In genomic region chr1:22131875-22132486, GRCh38 we compare ENCODE assay signal across 9 cellular contexts. TPM values are rescaled to one million over a fixed set of nuclear protein-coding genes. Genes with fewer than 3 reads are reported as not detected.
DNase-seq lines count a peak whose midpoint lies in the region; ATAC-seq and TF ChIP-seq lines count a peak whose summit lies in the region.
"Had no signal": no experiment of that assay in that cellular context is flagged by ENCODE, and none has a peak within 500 bp of the region (broad histone marks: within the 10 kb centered on the region; RNA-seq: fewer than 3 reads in every experiment).

No MANE protein-coding gene starts in this region.

- H3K36me3 ChIP-seq in effector memory CD4-positive, alpha-beta T cell (ENCODE audit: control insufficient read depth, insufficient read depth, low read length), result no peaks in the 10 kb centered on the region
- no peaks in the 10 kb centered on the region for H3K36me3 ChIP-seq in neutrophil
- H3K36me3 ChIP-seq in upper lobe of right lung, result no peaks in the 10 kb centered on the region
- H3K36me3 ChIP-seq: SJSA1 had no signal

- POLR2A ChIA-PET in GM10248 (lab: Yijun Ruan, JAX), result no interaction called here

- intact Hi-C loops in upper lobe of right lung (cut with DNase I), result no loop called here

- H3K9me3 ChIP-seq in effector memory CD4-positive, alpha-beta T cell (ENCODE audit: control insufficient read depth, low read length), result no peaks in the 10 kb centered on the region
- H3K9me3 ChIP-seq in neutrophil (no peaks in the 10 kb centered on the region), upper lobe of right lung (no peaks in the 10 kb centered on the region)
- H3K9me3 ChIP-seq: SJSA1 had no signal

- peak; percentile 91 for TF ChIP-seq CTCF in GM10248 (IDR thresholded peaks at IDR 0.05; ENCODE audit: control extremely low read depth, extremely low read depth, low read depth, missing control alignments)
- TF ChIP-seq CTCF in neutrophil (IDR thresholded peaks at IDR 0.05), result peak; percentile 41
- TF ChIP-seq CTCF in upper lobe of right lung (IDR thresholded peaks at IDR 0.05), result peak; percentile 75

- no peaks in the 10 kb centered on the region for H3K27me3 ChIP-seq in effector memory CD4-positive, alpha-beta T cell (replicated peaks; ENCODE audit: control insufficient read depth, insufficient read depth, low read length, poor library complexity, severe bottlenecking)
- H3K27me3 ChIP-seq in neutrophil (peaks cover 39% of the 10 kb centered on the region), upper lobe of right lung (no peaks in the 10 kb centered on the region)
- H3K27me3 ChIP-seq: SJSA1 had no signal

- CTCF ChIA-PET in GM10248 (lab: Yijun Ruan, JAX), result interaction anchor here (0.9 to 6.3 kb wide), 18 partner anchors 9 to 510 kb away, joined by 3 to 49 read pairs (median 4); no protein-coding TSS in a partner anchor

- DNase-seq in GM10248 (ENCODE audit: extremely low spot score), result peak; percentile 86
- DNase-seq in NCI-H1417 (lab: John Stamatoyannopoulos, UW), result peak; percentile 59 to 73 (median 60)
- peak; percentile 49 for DNase-seq in activated CD4-positive, alpha-beta T cell treated with anti-CD3 and anti-CD28 coated beads, Interleukin-2, amount 50 U/mL, for 1 hour
- DNase-seq in effector memory CD4-positive, alpha-beta T cell, result peak in 2 of 3 donors; percentile 13 to 34
- DNase-seq in upper lobe of right lung, result peak; percentile 75

- H3K4me3 ChIP-seq in effector memory CD4-positive, alpha-beta T cell (ENCODE audit: insufficient read depth, low read depth, low read length, poor library complexity, severe bottlenecking), result no peak overlapping the region
- H3K4me3 ChIP-seq in neutrophil (ENCODE audit: low read depth in 1 of 2, low read length in 1 of 2) (no peak overlapping the region), upper lobe of right lung (no peak overlapping the region)
- H3K4me3 ChIP-seq: SJSA1 had no signal

- H3K4me1 ChIP-seq in effector memory CD4-positive, alpha-beta T cell (ENCODE audit: control insufficient read depth, insufficient read depth, low read length, poor library complexity, severe bottlenecking), result no peaks in the 10 kb centered on the region
- H3K4me1 ChIP-seq in neutrophil (ENCODE audit: control insufficient read depth in 1 of 2, insufficient read depth in 1 of 2, low read depth in 1 of 2, low read length in 1 of 2) (peaks cover 7% of the 10 kb centered on the region in 2 experiments), upper lobe of right lung (no peaks in the 10 kb centered on the region)

- peak; percentile 68 for ATAC-seq in upper lobe of right lung
- ATAC-seq in HG03521 (IDR thresholded peaks at IDR 0.05; ENCODE audit: unreplicated experiment), result no peak
- no peak for ATAC-seq in GM21381 (IDR thresholded peaks at IDR 0.05; ENCODE audit: unreplicated experiment)

- no peak overlapping the region for H3K27ac ChIP-seq in effector memory CD4-positive, alpha-beta T cell (ENCODE audit: insufficient read depth, low read length, poor library complexity, severe bottlenecking)
- H3K27ac ChIP-seq in neutrophil (no peak overlapping the region), upper lobe of right lung (no peak overlapping the region)
- H3K27ac ChIP-seq: SJSA1 had no signal

RNA-seq across cellular contexts. Expression of gene WNT4, which starts 10.9 kb away (rescaled TPM):
- total RNA-seq in upper lobe of right lung, result 1.8 TPM
- total RNA-seq: SJSA1 had no signal

Comparison
In these comparisons a context has a peak if more than half of its experiments do, and no peak if none do; other contexts are left out.
1. DNase-seq: peak in every context shown above with its lines; median percentile 86 in GM10248; 75 in upper lobe of right lung; 60 in NCI-H1417; 49 in activated CD4-positive, alpha-beta T cell treated with anti-CD3 and anti-CD28 coated beads, Interleukin-2, amount 50 U/mL, for 1 hour; 24 in effector memory CD4-positive, alpha-beta T cell.
2. CTCF ChIP-seq: peak in every context shown above with its lines; median percentile 91 in GM10248; 75 in upper lobe of right lung; 41 in neutrophil.